Comparison of ENCODE assay signal across 1 cellular context in the genomic region with DNA sequence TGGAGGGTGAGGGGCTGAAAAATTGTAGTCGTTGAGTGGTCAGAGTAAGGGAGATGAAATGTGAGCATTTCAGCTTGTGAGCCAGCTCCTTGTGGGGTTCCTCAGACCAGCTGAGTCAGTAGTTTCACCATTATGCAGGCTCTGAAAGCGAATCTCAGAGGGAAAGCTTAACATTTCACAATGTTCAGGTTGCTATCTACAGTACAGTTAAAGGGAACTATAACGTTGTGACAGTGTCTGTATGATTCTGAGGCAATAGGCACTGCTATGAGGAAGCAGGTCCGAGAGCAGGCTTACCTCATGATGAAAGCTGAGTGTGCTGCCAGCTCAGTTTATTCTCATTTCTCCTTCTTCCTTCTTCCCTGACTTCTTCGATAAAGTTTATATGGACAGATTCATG.
TF ChIP-seq lines count a peak whose summit lies in the region.

No MANE protein-coding gene starts in this region.

TF ChIP-seq in HepG2, 621 proteins besides CTCF, POLR2A, EP300 and RAD21 (continued from another document):
- TF ChIP-seq RBM22 (optimal IDR thresholded peaks at IDR 0.05; ENCODE audit: low read length) (no peak), KLF15 (CRISPR knock-in tag; IDR thresholded peaks at IDR 0.05; ENCODE audit: borderline replicate concordance) (no peak), MIER3 (CRISPR knock-in tag; IDR thresholded peaks at IDR 0.05; ENCODE audit: borderline replicate concordance) (no peak), ATRX (CRISPR knock-in tag; IDR thresholded peaks at IDR 0.05; ENCODE audit: borderline replicate concordance) (no peak), ZNF30 (CRISPR knock-in tag; IDR thresholded peaks at IDR 0.05) (no peak), ZNF230 (CRISPR knock-in tag; IDR thresholded peaks at IDR 0.05) (no peak), SCMH1 (CRISPR knock-in tag; IDR thresholded peaks at IDR 0.05; ENCODE audit: borderline replicate concordance) (no peak)
- TF ChIP-seq, protein P1, sequence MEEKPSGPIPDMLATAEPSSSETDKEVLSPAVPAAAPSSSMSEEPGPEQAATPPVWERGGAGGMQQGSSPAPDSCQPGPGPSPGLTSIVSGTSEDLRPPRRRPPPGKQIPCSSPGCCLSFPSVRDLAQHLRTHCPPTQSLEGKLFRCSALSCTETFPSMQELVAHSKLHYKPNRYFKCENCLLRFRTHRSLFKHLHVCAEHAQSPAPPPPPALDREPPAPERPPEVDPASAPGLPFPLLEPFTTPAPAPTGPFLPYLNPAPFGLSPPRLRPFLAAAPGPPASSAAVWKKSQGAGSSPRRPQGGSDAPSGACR (CRISPR knock-in tag; IDR thresholded peaks at IDR 0.05) = no peak
